ENCODE assay signal across 1 cellular context in the genomic region with DNA sequence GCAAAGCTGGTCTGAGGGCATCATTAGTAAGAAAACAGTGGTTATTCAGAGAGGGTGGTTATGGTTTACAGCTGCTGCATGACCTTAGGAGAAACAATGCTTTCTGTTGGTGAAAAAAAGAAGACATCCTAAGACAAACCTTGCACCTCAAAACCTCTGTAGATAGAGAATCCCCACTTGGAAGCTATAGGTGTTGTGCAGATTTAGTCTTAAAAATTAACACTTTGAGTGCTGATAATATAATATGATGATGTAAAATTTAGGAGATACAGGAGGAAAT.
TF ChIP-seq lines count a peak whose summit lies in the region.

No MANE protein-coding gene starts in this region.

TF ChIP-seq in WTC11, 78 proteins besides CTCF, POLR2A, EP300 and RAD21 (continued from another document):
- TF ChIP-seq, protein P1, sequence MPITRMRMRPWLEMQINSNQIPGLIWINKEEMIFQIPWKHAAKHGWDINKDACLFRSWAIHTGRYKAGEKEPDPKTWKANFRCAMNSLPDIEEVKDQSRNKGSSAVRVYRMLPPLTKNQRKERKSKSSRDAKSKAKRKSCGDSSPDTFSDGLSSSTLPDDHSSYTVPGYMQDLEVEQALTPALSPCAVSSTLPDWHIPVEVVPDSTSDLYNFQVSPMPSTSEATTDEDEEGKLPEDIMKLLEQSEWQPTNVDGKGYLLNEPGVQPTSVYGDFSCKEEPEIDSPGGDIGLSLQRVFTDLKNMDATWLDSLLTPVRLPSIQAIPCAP (CRISPR knock-in tag; IDR thresholded peaks at IDR 0.05), result no peak
- TF ChIP-seq, protein P2, sequence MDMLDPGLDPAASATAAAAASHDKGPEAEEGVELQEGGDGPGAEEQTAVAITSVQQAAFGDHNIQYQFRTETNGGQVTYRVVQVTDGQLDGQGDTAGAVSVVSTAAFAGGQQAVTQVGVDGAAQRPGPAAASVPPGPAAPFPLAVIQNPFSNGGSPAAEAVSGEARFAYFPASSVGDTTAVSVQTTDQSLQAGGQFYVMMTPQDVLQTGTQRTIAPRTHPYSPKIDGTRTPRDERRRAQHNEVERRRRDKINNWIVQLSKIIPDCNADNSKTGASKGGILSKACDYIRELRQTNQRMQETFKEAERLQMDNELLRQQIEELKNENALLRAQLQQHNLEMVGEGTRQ (CRISPR knock-in tag; IDR thresholded peaks at IDR 0.05), result no peak
- no peak for TF ChIP-seq ZNF423 (CRISPR knock-in tag; IDR thresholded peaks at IDR 0.05)
- no peak for TF ChIP-seq SOX15 (CRISPR knock-in tag; IDR thresholded peaks at IDR 0.05)
- TF ChIP-seq, protein P3, sequence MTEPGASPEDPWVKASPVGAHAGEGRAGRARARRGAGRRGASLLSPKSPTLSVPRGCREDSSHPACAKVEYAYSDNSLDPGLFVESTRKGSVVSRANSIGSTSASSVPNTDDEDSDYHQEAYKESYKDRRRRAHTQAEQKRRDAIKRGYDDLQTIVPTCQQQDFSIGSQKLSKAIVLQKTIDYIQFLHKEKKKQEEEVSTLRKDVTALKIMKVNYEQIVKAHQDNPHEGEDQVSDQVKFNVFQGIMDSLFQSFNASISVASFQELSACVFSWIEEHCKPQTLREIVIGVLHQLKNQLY (CRISPR knock-in tag; IDR thresholded peaks at IDR 0.05), result no peak
- TF ChIP-seq CBFB (CRISPR knock-in tag; IDR thresholded peaks at IDR 0.05; ENCODE audit: low read depth), result no peak
- no peak for TF ChIP-seq ZBTB21 (CRISPR knock-in tag; IDR thresholded peaks at IDR 0.05; ENCODE audit: borderline replicate concordance)
- TF ChIP-seq ESRRA (CRISPR knock-in tag; IDR thresholded peaks at IDR 0.05; ENCODE audit: borderline replicate concordance), result no peak
- no peak for TF ChIP-seq HMGA2 (CRISPR knock-in tag; IDR thresholded peaks at IDR 0.05)
- TF ChIP-seq ZNF671 (CRISPR knock-in tag; IDR thresholded peaks at IDR 0.05), result no peak
- no peak for TF ChIP-seq JAZF1 (CRISPR knock-in tag; IDR thresholded peaks at IDR 0.05)
- TF ChIP-seq, protein P4, sequence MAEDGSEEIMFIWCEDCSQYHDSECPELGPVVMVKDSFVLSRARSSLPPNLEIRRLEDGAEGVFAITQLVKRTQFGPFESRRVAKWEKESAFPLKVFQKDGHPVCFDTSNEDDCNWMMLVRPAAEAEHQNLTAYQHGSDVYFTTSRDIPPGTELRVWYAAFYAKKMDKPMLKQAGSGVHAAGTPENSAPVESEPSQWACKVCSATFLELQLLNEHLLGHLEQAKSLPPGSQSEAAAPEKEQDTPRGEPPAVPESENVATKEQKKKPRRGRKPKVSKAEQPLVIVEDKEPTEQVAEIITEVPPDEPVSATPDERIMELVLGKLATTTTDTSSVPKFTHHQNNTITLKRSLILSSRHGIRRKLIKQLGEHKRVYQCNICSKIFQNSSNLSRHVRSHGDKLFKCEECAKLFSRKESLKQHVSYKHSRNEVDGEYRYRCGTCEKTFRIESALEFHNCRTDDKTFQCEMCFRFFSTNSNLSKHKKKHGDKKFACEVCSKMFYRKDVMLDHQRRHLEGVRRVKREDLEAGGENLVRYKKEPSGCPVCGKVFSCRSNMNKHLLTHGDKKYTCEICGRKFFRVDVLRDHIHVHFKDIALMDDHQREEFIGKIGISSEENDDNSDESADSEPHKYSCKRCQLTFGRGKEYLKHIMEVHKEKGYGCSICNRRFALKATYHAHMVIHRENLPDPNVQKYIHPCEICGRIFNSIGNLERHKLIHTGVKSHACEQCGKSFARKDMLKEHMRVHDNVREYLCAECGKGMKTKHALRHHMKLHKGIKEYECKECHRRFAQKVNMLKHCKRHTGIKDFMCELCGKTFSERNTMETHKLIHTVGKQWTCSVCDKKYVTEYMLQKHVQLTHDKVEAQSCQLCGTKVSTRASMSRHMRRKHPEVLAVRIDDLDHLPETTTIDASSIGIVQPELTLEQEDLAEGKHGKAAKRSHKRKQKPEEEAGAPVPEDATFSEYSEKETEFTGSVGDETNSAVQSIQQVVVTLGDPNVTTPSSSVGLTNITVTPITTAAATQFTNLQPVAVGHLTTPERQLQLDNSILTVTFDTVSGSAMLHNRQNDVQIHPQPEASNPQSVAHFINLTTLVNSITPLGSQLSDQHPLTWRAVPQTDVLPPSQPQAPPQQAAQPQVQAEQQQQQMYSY (CRISPR knock-in tag; IDR thresholded peaks at IDR 0.05), result no peak
- no peak for TF ChIP-seq TP53 (CRISPR knock-in tag; IDR thresholded peaks at IDR 0.05)
